Comparison of ENCODE assay signal across 20 cellular contexts in genomic region chr14:21802441-21802840, GRCh38.
"Had no signal": no experiment of that assay in that cellular context is flagged by ENCODE, and none has a peak within 500 bp of the region (broad histone marks: within the 10 kb centered on the region; RNA-seq: fewer than 3 reads in every experiment).

No MANE protein-coding gene starts in this region.

- H3K27ac ChIP-seq: colonic mucosa, foreskin keratinocyte, hepatocyte, parathyroid adenoma, psoas muscle, testis, tibial nerve, upper lobe of right lung, vagina had no signal

- ATAC-seq: foreskin keratinocyte, left lobe of liver, psoas muscle, sciatic nerve, upper lobe of right lung had no signal

- DNase-seq: cerebellar nuclear complex; colonic mucosa; dermis blood vessel endothelial cell; effector CD4-positive, alpha-beta T cell; endodermal cell; erythroblast; foreskin keratinocyte; kidney glomerular epithelial cell; mammary epithelial cell; naive B cell; psoas muscle; stimulated activated naive CD4-positive, alpha-beta T cell treated with Interleukin-2 at 50 U/mL for 16 hours; testis; upper lobe of right lung had no signal
